11 cellular contexts compared by ENCODE assay signal in genomic region chr6:30727920-30728605, GRCh38. TPM values are rescaled to one million over a fixed set of nuclear protein-coding genes. Genes with fewer than 3 reads are reported as not detected.
DNase-seq lines count a peak whose midpoint lies in the region; ATAC-seq and TF ChIP-seq lines count a peak whose summit lies in the region.
"Had no signal": no experiment of that assay in that cellular context is flagged by ENCODE, and none has a peak within 500 bp of the region (broad histone marks: within the 10 kb centered on the region; RNA-seq: fewer than 3 reads in every experiment).

No MANE protein-coding gene starts in this region.

- no peaks in the 10 kb centered on the region for H3K9me3 Mint-ChIP-seq in activated naive CD4-positive, alpha-beta T cell treated with anti-CD3 and anti-CD28 coated beads, Interleukin-2, amount 50 U/mL, for 24 hours

- H3F3A ChIP-seq in SK-N-SH (replicated peaks; ENCODE audit: insufficient read depth): peaks cover 86% of the 10 kb centered on the region

- no peak for DNase-seq in activated naive CD4-positive, alpha-beta T cell treated with Interleukin-2 at 50 U/mL for 16 hours
- DNase-seq in SK-N-SH: peak; percentile 36
- peak; percentile 68 for DNase-seq in fibroblast of pulmonary artery (ENCODE audit: low read depth)
- DNase-seq in transverse colon: no peak
- no peak for DNase-seq in NCI-H510A treated with DMSO at 0.1 percent for 48 hours (lab: John Stamatoyannopoulos, UW)
- DNase-seq: effector CD8-positive, alpha-beta T cell; KG1; T-helper 2 cell had no signal

- H3K4me2 ChIP-seq in SK-N-SH: no peak overlapping the region

- H3K4me3 ChIP-seq in SK-N-SH (ENCODE audit: low read depth in 2 of 2, low read length in 1 of 2): no peak overlapping the region
- no peak overlapping the region for H3K4me3 ChIP-seq in fibroblast of pulmonary artery (replicated peaks; ENCODE audit: low read depth, low read length)
- no peak overlapping the region for H3K4me3 ChIP-seq in transverse colon

- no peak for ATAC-seq in GM19324 (IDR thresholded peaks at IDR 0.05; ENCODE audit: low FRiP score, unreplicated experiment)
- no peak for ATAC-seq in HG02840 (IDR thresholded peaks at IDR 0.05; ENCODE audit: low FRiP score, unreplicated experiment)

- H3K4me1 Mint-ChIP-seq in activated naive CD4-positive, alpha-beta T cell treated with anti-CD3 and anti-CD28 coated beads, Interleukin-2, amount 50 U/mL, for 24 hours: peaks cover 56% of the 10 kb centered on the region

- H3K27ac ChIP-seq in SK-N-SH (ENCODE audit: low read depth in 2 of 2, low read length in 1 of 2) (peak overlapping the region; percentile 8 to 62; a peak in 2 of 4 replicates), transverse colon (peak overlapping the region in 3 of 4 donors; percentile 7 to 43 (median 8))

- no peak overlapping the region for H3K4me3 Mint-ChIP-seq in activated naive CD4-positive, alpha-beta T cell treated with anti-CD3 and anti-CD28 coated beads, Interleukin-2, amount 50 U/mL, for 24 hours

- intact Hi-C loops in transverse colon (cut with DNase I; ENCODE audit: low total_unique reads): no loop called here

- H3K27me3 ChIP-seq in SK-N-SH (ENCODE audit: insufficient read depth) (no peaks in the 10 kb centered on the region), transverse colon (no peaks in the 10 kb centered on the region)

- in situ Hi-C loops in transverse colon (cut with MboI; ENCODE audit: low pct_ligation_motif_present in 1 of 4, low pct_unique_long_range_greater_than_20kb in 1 of 4, low sequenced_read_pairs in 3 of 4): loop anchor here (5.0 to 25.0 kb wide), 3 partner anchors 51 to 159 kb away; partner anchors contain the start of gene DDR1 (in 2 of the 4)

- TF ChIP-seq EP300 in SK-N-SH (IDR thresholded peaks at IDR 0.05; ENCODE audit: borderline replicate concordance in 1 of 2, low read depth in 1 of 2, low read length in 1 of 2) (no peak), transverse colon (IDR thresholded peaks at IDR 0.05; ENCODE audit: low read depth) (no peak)

- H3K9me3 ChIP-seq in SK-N-SH (no peaks in the 10 kb centered on the region), transverse colon (no peaks in the 10 kb centered on the region)

- CTCF ChIA-PET in SK-N-SH (lab: Yijun Ruan, JAX): interaction anchor here (42.4 kb wide), 1 partner anchor 43 kb away, joined by 838 read pairs; the partner anchor contains the start of genes DHX16, NRM and PPP1R18

- H3K79me2 ChIP-seq in SK-N-SH (ENCODE audit: insufficient read depth): peaks cover 42% of the 10 kb centered on the region

- H3K9me2 ChIP-seq in SK-N-SH: no peaks in the 10 kb centered on the region

- H3K4me1 ChIP-seq in SK-N-SH (ENCODE audit: control insufficient read depth in 1 of 2, insufficient read depth in 2 of 2, low read depth in 1 of 2, low read length in 1 of 2): peaks cover 17 to 23% of the 10 kb centered on the region in 2 experiments
- peaks cover 7 to 36% (median 9%) of the 10 kb centered on the region in 4 donors for H3K4me1 ChIP-seq in transverse colon

- H3K9ac ChIP-seq in SK-N-SH: no peak overlapping the region

- H2AFZ ChIP-seq in SK-N-SH (ENCODE audit: low read depth): no peak overlapping the region

- peak; percentile 56 for TF ChIP-seq CTCF in SK-N-SH (IDR thresholded peaks at IDR 0.05)
- peak; percentile 37 for TF ChIP-seq CTCF in fibroblast of pulmonary artery (IDR thresholded peaks at IDR 0.05; ENCODE audit: low read length, missing control alignments)
- TF ChIP-seq CTCF in transverse colon (IDR thresholded peaks at IDR 0.05): no peak

- H3K27ac Mint-ChIP-seq in activated naive CD4-positive, alpha-beta T cell treated with anti-CD3 and anti-CD28 coated beads, Interleukin-2, amount 50 U/mL, for 24 hours: peak overlapping the region; percentile 70

- no peaks in the 10 kb centered on the region for H3K27me3 Mint-ChIP-seq in activated naive CD4-positive, alpha-beta T cell treated with anti-CD3 and anti-CD28 coated beads, Interleukin-2, amount 50 U/mL, for 24 hours

- no peak for TF ChIP-seq POLR2A in transverse colon (IDR thresholded peaks at IDR 0.05)

- H3K36me3 Mint-ChIP-seq in activated naive CD4-positive, alpha-beta T cell treated with anti-CD3 and anti-CD28 coated beads, Interleukin-2, amount 50 U/mL, for 24 hours: peaks cover 11% of the 10 kb centered on the region

- 75% methylated on average over 9 of the region's 9 CpGs for WGBS in SK-N-SH (ENCODE audit: low lambda C conversion rate)
- WGBS in transverse colon (ENCODE audit: low coverage in 1 of 2), 2 donors: 58 to 87% methylated on average over 5 to 9 of the region's 9 CpGs

- peaks cover 45% of the 10 kb centered on the region for H4K20me1 ChIP-seq in SK-N-SH (ENCODE audit: insufficient read depth)

- peaks cover 57 to 62% of the 10 kb centered on the region in 2 experiments for H3K36me3 ChIP-seq in SK-N-SH (replicated peaks in 1 of 2; ENCODE audit: control insufficient read depth in 1 of 2, insufficient read depth in 2 of 2, low read length in 1 of 2)
- peaks cover 0 to 46% (median 20%) of the 10 kb centered on the region in 4 donors for H3K36me3 ChIP-seq in transverse colon

- peak; percentile 27; the same call in 1 of the 2 replicates for TF ChIP-seq RAD21 in SK-N-SH (IDR thresholded peaks at IDR 0.05; ENCODE audit: low read length)

- POLR2A ChIA-PET in SK-N-SH (lab: Yijun Ruan, JAX): interaction anchor here (0.5 to 0.7 kb wide), 6 partner anchors 11 to 1120 kb away, joined by 3 to 4 read pairs (median 4); no protein-coding TSS in a partner anchor

TF ChIP-seq in SK-N-SH, 30 proteins besides CTCF, POLR2A, EP300 and RAD21:
- peak; percentile 21; the same call in 1 of the 2 replicates for TF ChIP-seq SMC3 (IDR thresholded peaks at IDR 0.05; ENCODE audit: low read depth, low read length)
- TF ChIP-seq ZBTB33 (IDR thresholded peaks at IDR 0.05; ENCODE audit: borderline replicate concordance, low read depth): no peak
TF ChIP-seq in SK-N-SH: peak in this region for 1.

RNA-seq across cellular contexts. Expression of gene TUBB, which starts 7.9 kb away (rescaled TPM):
- 1,037 and 1,093 TPM in 2 replicates for polyA plus RNA-seq in SK-N-SH (2012; rRNA removed)
- polyA plus RNA-seq in SK-N-SH (2012; cell fraction: cytosol; rRNA removed): 629 and 839 TPM in 2 replicates
- polyA plus RNA-seq in SK-N-SH (2012; cell fraction: nucleus; rRNA removed): 576 and 657 TPM in 2 replicates
- 100 to 1,000 TPM in 3 of 4 donors, 10 to 100 TPM in 1; 77.1 to 128 (median 106) TPM for total RNA-seq in transverse colon

RNA-seq across cellular contexts. Expression of gene MDC1, which starts 11.0 kb away (rescaled TPM):
- polyA plus RNA-seq in SK-N-SH (2012; rRNA removed): 5.9 and 10.4 TPM in 2 replicates
- polyA plus RNA-seq in SK-N-SH (2012; cell fraction: cytosol; rRNA removed): 4.0 and 5.9 TPM in 2 replicates
- polyA plus RNA-seq in SK-N-SH (2012; cell fraction: nucleus; rRNA removed): 31.1 and 38.0 TPM in 2 replicates
- 10 to 100 TPM in 2 of 4 donors, 1 to 10 TPM in 2; 3.1 to 13.5 (median 9.7) TPM for total RNA-seq in transverse colon

RNA-seq across cellular contexts. Expression of gene FLOT1, which starts 14.4 kb away (rescaled TPM):
- 457 and 462 TPM in 2 replicates for polyA plus RNA-seq in SK-N-SH (2012; rRNA removed)
- polyA plus RNA-seq in SK-N-SH (2012; cell fraction: cytosol; rRNA removed): 377 and 388 TPM in 2 replicates
- polyA plus RNA-seq in SK-N-SH (2012; cell fraction: nucleus; rRNA removed): 492 and 506 TPM in 2 replicates
- total RNA-seq in transverse colon: 100 to 1,000 TPM; 123 to 146 (median 139) TPM

RNA-seq across cellular contexts. Expression of gene IER3, which starts 16.3 kb away (rescaled TPM):
- 12.9 and 14.0 TPM in 2 replicates for polyA plus RNA-seq in SK-N-SH (2012; rRNA removed)
- polyA plus RNA-seq in SK-N-SH (2012; cell fraction: cytosol; rRNA removed): 12.4 and 16.7 TPM in 2 replicates
- polyA plus RNA-seq in SK-N-SH (2012; cell fraction: nucleus; rRNA removed): 27.7 and 30.1 TPM in 2 replicates
- 100 to 1,000 TPM in 1 of 4 donors, 10 to 100 TPM in 3; 21.1 to 100 (median 84.6) TPM for total RNA-seq in transverse colon

RNA-seq across cellular contexts. Expression of gene NRM, which starts 37.3 kb away (rescaled TPM):
- 19.7 and 26.8 TPM in 2 replicates for polyA plus RNA-seq in SK-N-SH (2012; rRNA removed)
- polyA plus RNA-seq in SK-N-SH (2012; cell fraction: cytosol; rRNA removed): 11.9 and 19.3 TPM in 2 replicates
- 15.7 and 18.5 TPM in 2 replicates for polyA plus RNA-seq in SK-N-SH (2012; cell fraction: nucleus; rRNA removed)
- 10 to 100 TPM in 1 of 4 donors, 1 to 10 TPM in 2, not detected in 1; 2.7 to 13.8 (median 2.7) TPM for total RNA-seq in transverse colon

Comparison
In these comparisons a context has a peak if more than half of its experiments do, and no peak if none do; other contexts are left out.
1. DNase-seq: peak in SK-N-SH (single experiment) and fibroblast of pulmonary artery (single experiment); none in activated naive CD4-positive, alpha-beta T cell treated with Interleukin-2 at 50 U/mL for 16 hours (single experiment), transverse colon (single experiment) and NCI-H510A treated with DMSO at 0.1 percent for 48 hours (single experiment).
2. CTCF ChIP-seq: peak in SK-N-SH (single experiment) and fibroblast of pulmonary artery (single experiment); none in transverse colon (0 of 5).